ENCODE assay signal across 5 cellular contexts in genomic region chr10:74146980-74147379, GRCh38. TPM values are rescaled to one million over a fixed set of nuclear protein-coding genes. Genes with fewer than 3 reads are reported as not detected.
DNase-seq lines count a peak whose midpoint lies in the region; ATAC-seq, FAIRE-seq and TF ChIP-seq lines count a peak whose summit lies in the region.
"Not testable (repeated sequence)": the region's sequence is repeated elsewhere in the genome, so short reads cannot be mapped to it uniquely, and the experiment has no call there.

No MANE protein-coding gene starts in this region.

- peaks cover 21 to 22% of the 10 kb centered on the region in 2 donors for H3K4me1 Mint-ChIP-seq in natural killer cell

- peaks cover 18% of the 10 kb centered on the region for H3K4me1 ChIP-seq in HEK293 (ENCODE audit: control insufficient read depth, insufficient read depth, low read length)
- H3K4me1 ChIP-seq in Loucy (ENCODE audit: insufficient read depth, low read length, poor library complexity, severe bottlenecking), result peaks cover 24% of the 10 kb centered on the region
- peaks cover 27% of the 10 kb centered on the region for H3K4me1 ChIP-seq in HepG2 (ENCODE audit: insufficient read depth, low read length)
- peaks cover 0 to 77% (median 68%) of the 10 kb centered on the region in 4 donors for H3K4me1 ChIP-seq in sigmoid colon

- 95% methylated on average over 10 of the region's 10 CpGs for WGBS in HepG2 (ENCODE audit: low lambda C conversion rate)
- 96% methylated on average over 10 of the region's 10 CpGs for WGBS in sigmoid colon, 2 donors

- POLR2A ChIA-PET in HEK293 (lab: Yijun Ruan, JAX); HepG2 (lab: Yijun Ruan, JAX): not testable (repeated sequence)

- H3K27ac Mint-ChIP-seq in natural killer cell, result peak overlapping the region; percentile 32 to 47

- BruUV-seq in HepG2 (replicated peaks; lab: Mats Ljungman, UMichigan), result not testable (repeated sequence)

- FAIRE-seq in HepG2 (lab: Jason Lieb, UNC), result not testable (repeated sequence)

- H3K27me3 ChIP-seq in Loucy (ENCODE audit: insufficient read depth, low read length, poor library complexity, severe bottlenecking); HepG2 (ENCODE audit: control insufficient read depth in 1 of 2, insufficient read depth in 2 of 2, low read length in 2 of 2); sigmoid colon: not testable (repeated sequence)

- DNase-seq in HepG2 (ENCODE audit: low spot score); natural killer cell; sigmoid colon: not testable (repeated sequence)

- H3K27me3 Mint-ChIP-seq in natural killer cell (ENCODE audit: low read depth in 2 of 2), result not testable (repeated sequence)

- not testable (repeated sequence) for TF ChIP-seq EP300 in HepG2 (IDR thresholded peaks at IDR 0.05; ENCODE audit: low read depth in 2 of 2, low read length in 2 of 2); HepG2 (CRISPR knock-in tag; IDR thresholded peaks at IDR 0.05; ENCODE audit: borderline replicate concordance); sigmoid colon (IDR thresholded peaks at IDR 0.05)

- H3K79me2 ChIP-seq in Loucy (ENCODE audit: insufficient read depth, low read length), result peaks cover 69% of the 10 kb centered on the region
- H3K79me2 ChIP-seq in HepG2 (ENCODE audit: insufficient read depth, low read length), result peaks cover 47% of the 10 kb centered on the region

- in situ Hi-C loops in HepG2 (cut with HindIII; ENCODE audit: extremely low pct_ligation_motif_present, low pct_unique_long_range_greater_than_20kb), result not testable (repeated sequence)

- peaks cover 9 to 12% of the 10 kb centered on the region in 2 experiments for H3K36me3 ChIP-seq in HEK293 (ENCODE audit: control insufficient read depth in 2 of 2, insufficient read depth in 1 of 2, low read length in 2 of 2)
- not testable (repeated sequence) for H3K36me3 ChIP-seq in Loucy (ENCODE audit: insufficient read depth, low read length); HepG2 (replicated peaks in 1 of 2; ENCODE audit: control insufficient read depth in 1 of 2, insufficient read depth in 2 of 2, low read length in 2 of 2); sigmoid colon

- H3K9me3 ChIP-seq in HEK293 (ENCODE audit: control insufficient read depth, insufficient read depth, low read depth, low read length); Loucy (ENCODE audit: insufficient read depth, low read depth, low read length); HepG2 (ENCODE audit: low read length); sigmoid colon: not testable (repeated sequence)

- not testable (repeated sequence) for H3K9me2 ChIP-seq in Loucy (replicated peaks; ENCODE audit: low read depth, low read length)

- not testable (repeated sequence) for H3K27ac ChIP-seq in HEK293 (ENCODE audit: extremely low read depth, low read depth, low read length); HepG2 (ENCODE audit: extremely low read length, insufficient read depth, low read length)
- H3K27ac ChIP-seq in sigmoid colon, result peak overlapping the region in 3 of 4 donors; percentile 1 to 81 (median 78)

- not testable (repeated sequence) for H3K4me3 ChIP-seq in HEK293 (ENCODE audit: low read depth, low read length); Loucy (ENCODE audit: low read length, poor library complexity, severe bottlenecking); HepG2 (replicated peaks in 1 of 3; ENCODE audit: insufficient read depth in 1 of 3, low read depth in 2 of 3, low read length in 3 of 3); sigmoid colon

- TF ChIP-seq RAD21 in HepG2 (CRISPR knock-in tag; IDR thresholded peaks at IDR 0.05), result not testable (repeated sequence)

- ATAC-seq in HepG2, natural killer cell: not testable (repeated sequence)

- not testable (repeated sequence) for H3F3A ChIP-seq in Loucy (ENCODE audit: low read depth)

- not testable (repeated sequence) for H3K9ac ChIP-seq in Loucy (ENCODE audit: low read depth, low read length, poor library complexity, severe bottlenecking); HepG2 (ENCODE audit: insufficient read depth, low read depth, low read length)

- H3K4me3 Mint-ChIP-seq in natural killer cell, result not testable (repeated sequence)

- TF ChIP-seq CTCF in HEK293 (tag by site-specific recombination; IDR thresholded peaks at IDR 0.05); Loucy (conservative IDR thresholded peaks at IDR 0.05; ENCODE audit: low read length); HepG2 (CRISPR knock-in tag; IDR thresholded peaks at IDR 0.05); natural killer cell (IDR thresholded peaks at IDR 0.05); sigmoid colon (IDR thresholded peaks at IDR 0.05): not testable (repeated sequence)

- H2AFZ ChIP-seq in Loucy (ENCODE audit: low read length); HepG2 (ENCODE audit: low read length): not testable (repeated sequence)

- CTCF ChIA-PET in HEK293 (lab: Yijun Ruan, JAX), result interaction anchor here (0.6 kb wide), 1 partner anchor 63 kb away, joined by 3 read pairs; no protein-coding TSS in a partner anchor
- CTCF ChIA-PET in HepG2 (lab: Yijun Ruan, JAX; ENCODE audit: low intra/inter-chr PET ratio, low total read pairs), result not testable (repeated sequence)

- H3K9me3 Mint-ChIP-seq in natural killer cell, result not testable (repeated sequence)

- H3K4me2 ChIP-seq in Loucy (ENCODE audit: low read depth, low read length, poor library complexity, severe bottlenecking), result peak overlapping the region; percentile 35
- H3K4me2 ChIP-seq in HepG2 (ENCODE audit: low read depth, low read length), result not testable (repeated sequence)

- peaks cover 20% of the 10 kb centered on the region for H4K20me1 ChIP-seq in Loucy (ENCODE audit: insufficient read depth, low read length, poor library complexity, severe bottlenecking)
- H4K20me1 ChIP-seq in HepG2 (ENCODE audit: insufficient read depth, low read length), result not testable (repeated sequence)

- intact Hi-C loops in HepG2 (cut with micrococcal nuclease; ENCODE audit: unreplicated experiment); natural killer cell (cut with micrococcal nuclease); sigmoid colon (cut with DNase I): not testable (repeated sequence)

- TF ChIP-seq POLR2A in HepG2 (IDR thresholded peaks at IDR 0.05; ENCODE audit: insufficient read depth in 1 of 2, low read depth in 2 of 2, low read length in 2 of 2); sigmoid colon (IDR thresholded peaks at IDR 0.05): not testable (repeated sequence)

- not testable (repeated sequence) for H3K36me3 Mint-ChIP-seq in natural killer cell

RNA-seq across cellular contexts. Expression of gene AP3M1, which starts 3.6 kb away (rescaled TPM):
- total RNA-seq in HepG2 (2016; rRNA removed; fragmentation: Illumina TruSeq; extraction: Trizol) (31.6 and 51.1 TPM in 2 replicates), natural killer cell (10 to 100 TPM; 40.6 to 48.8 (median 41.5) TPM), sigmoid colon (10 to 100 TPM; 26.7 to 36.3 (median 30.3) TPM)
- 3.0 and 3.7 TPM in 2 replicates for total RNA-seq in HepG2 (2016; cell fraction: cytosol; rRNA removed; fragmentation: Illumina TruSeq; extraction: Trizol; ENCODE audit: low read depth)
- total RNA-seq in HepG2 (2016; cell fraction: insoluble cytoplasmic fraction; rRNA removed; fragmentation: Illumina TruSeq; extraction: Trizol), result 33.1 and 46.7 TPM in 2 replicates
- total RNA-seq in HepG2 (2016; cell fraction: membrane; rRNA removed; fragmentation: Illumina TruSeq; extraction: Trizol), result 10.2 and 13.3 TPM in 2 replicates
- 23.1 and 30.8 TPM in 2 replicates for total RNA-seq in HepG2 (2016; cell fraction: nucleus; rRNA removed; fragmentation: Illumina TruSeq; extraction: Trizol)
- polyA plus RNA-seq in HepG2 (2011; rRNA removed) (23.7 and 29.0 TPM in 2 replicates), sigmoid colon (10 to 100 TPM; 13.8 to 19.2 (median 18.3) TPM)
- 12.2 and 18.6 TPM in 2 replicates for polyA plus RNA-seq in HepG2 (2011; cell fraction: cytosol; rRNA removed)
- polyA plus RNA-seq in HepG2 (2011; cell fraction: nucleus; rRNA removed), result 16.9 and 19.8 TPM in 2 replicates
- 23.2 and 28.6 TPM in 2 replicates for polyA plus RNA-seq in HepG2 (2012)
- 1.9 and 2.0 TPM in 2 replicates for polyA plus RNA-seq in HepG2 (2016; cell fraction: cytosol; fragmentation: Illumina TruSeq; extraction: Trizol; ENCODE audit: low read depth)
- polyA plus RNA-seq in HepG2 (2016; cell fraction: insoluble cytoplasmic fraction; fragmentation: Illumina TruSeq; extraction: Trizol; ENCODE audit: low read depth), result 42.8 and 44.8 TPM in 2 replicates
- polyA plus RNA-seq in HepG2 (2016; cell fraction: membrane; fragmentation: Illumina TruSeq; extraction: Trizol; ENCODE audit: low read depth), result 5.4 and 5.6 TPM in 2 replicates
- polyA plus RNA-seq in HepG2 (2016; cell fraction: nucleus; fragmentation: Illumina TruSeq; extraction: Trizol; ENCODE audit: insufficient read depth, low read depth), result 31.0 and 32.0 TPM in 2 replicates
- polyA minus RNA-seq in HepG2 (2011; rRNA and poly(A)+ RNA removed; ENCODE audit: low replicate concordance), result 19.8 and 58.2 TPM in 2 replicates
- 23.2 and 23.7 TPM in 2 replicates for polyA minus RNA-seq in HepG2 (2011; cell fraction: cytosol; rRNA and poly(A)+ RNA removed)
- polyA minus RNA-seq in HepG2 (2011; cell fraction: nucleus; rRNA and poly(A)+ RNA removed), result 43.5 and 43.8 TPM in 2 replicates

RNA-seq across cellular contexts. Expression of gene ADK, which starts 4.0 kb away (rescaled TPM):
- total RNA-seq in HepG2 (2016; rRNA removed; fragmentation: Illumina TruSeq; extraction: Trizol) (79.1 and 129 TPM in 2 replicates), natural killer cell (10 to 100 TPM; 13.4 to 16.1 (median 14.1) TPM), sigmoid colon (10 to 100 TPM; 15.2 to 31.3 (median 26.0) TPM)
- total RNA-seq in HepG2 (2016; cell fraction: cytosol; rRNA removed; fragmentation: Illumina TruSeq; extraction: Trizol; ENCODE audit: low read depth), result 26.6 and 27.5 TPM in 2 replicates
- 75.9 and 131 TPM in 2 replicates for total RNA-seq in HepG2 (2016; cell fraction: insoluble cytoplasmic fraction; rRNA removed; fragmentation: Illumina TruSeq; extraction: Trizol)
- total RNA-seq in HepG2 (2016; cell fraction: membrane; rRNA removed; fragmentation: Illumina TruSeq; extraction: Trizol), result 36.9 and 37.6 TPM in 2 replicates
- 68.1 and 76.5 TPM in 2 replicates for total RNA-seq in HepG2 (2016; cell fraction: nucleus; rRNA removed; fragmentation: Illumina TruSeq; extraction: Trizol)
- polyA plus RNA-seq in HepG2 (2011; rRNA removed) (35.0 and 48.6 TPM in 2 replicates), sigmoid colon (10 to 100 TPM; 19.0 to 28.2 (median 22.3) TPM)
- 21.6 and 31.1 TPM in 2 replicates for polyA plus RNA-seq in HepG2 (2011; cell fraction: cytosol; rRNA removed)
- 9.1 and 9.6 TPM in 2 replicates for polyA plus RNA-seq in HepG2 (2011; cell fraction: nucleus; rRNA removed)
- polyA plus RNA-seq in HepG2 (2012), result 33.5 and 43.4 TPM in 2 replicates
- 32.5 and 34.3 TPM in 2 replicates for polyA plus RNA-seq in HepG2 (2016; cell fraction: cytosol; fragmentation: Illumina TruSeq; extraction: Trizol; ENCODE audit: low read depth)
- 174 and 182 TPM in 2 replicates for polyA plus RNA-seq in HepG2 (2016; cell fraction: insoluble cytoplasmic fraction; fragmentation: Illumina TruSeq; extraction: Trizol; ENCODE audit: low read depth)
- polyA plus RNA-seq in HepG2 (2016; cell fraction: membrane; fragmentation: Illumina TruSeq; extraction: Trizol; ENCODE audit: low read depth), result 35.0 and 37.9 TPM in 2 replicates
- polyA plus RNA-seq in HepG2 (2016; cell fraction: nucleus; fragmentation: Illumina TruSeq; extraction: Trizol; ENCODE audit: insufficient read depth, low read depth), result 48.1 and 53.1 TPM in 2 replicates
- 13.1 and 16.9 TPM in 2 replicates for polyA minus RNA-seq in HepG2 (2011; rRNA and poly(A)+ RNA removed; ENCODE audit: low replicate concordance)
- 17.2 and 21.8 TPM in 2 replicates for polyA minus RNA-seq in HepG2 (2011; cell fraction: cytosol; rRNA and poly(A)+ RNA removed)
- 77.4 and 91.6 TPM in 2 replicates for polyA minus RNA-seq in HepG2 (2011; cell fraction: nucleus; rRNA and poly(A)+ RNA removed)
